1 cellular context compared by ENCODE assay signal in the genomic region with DNA sequence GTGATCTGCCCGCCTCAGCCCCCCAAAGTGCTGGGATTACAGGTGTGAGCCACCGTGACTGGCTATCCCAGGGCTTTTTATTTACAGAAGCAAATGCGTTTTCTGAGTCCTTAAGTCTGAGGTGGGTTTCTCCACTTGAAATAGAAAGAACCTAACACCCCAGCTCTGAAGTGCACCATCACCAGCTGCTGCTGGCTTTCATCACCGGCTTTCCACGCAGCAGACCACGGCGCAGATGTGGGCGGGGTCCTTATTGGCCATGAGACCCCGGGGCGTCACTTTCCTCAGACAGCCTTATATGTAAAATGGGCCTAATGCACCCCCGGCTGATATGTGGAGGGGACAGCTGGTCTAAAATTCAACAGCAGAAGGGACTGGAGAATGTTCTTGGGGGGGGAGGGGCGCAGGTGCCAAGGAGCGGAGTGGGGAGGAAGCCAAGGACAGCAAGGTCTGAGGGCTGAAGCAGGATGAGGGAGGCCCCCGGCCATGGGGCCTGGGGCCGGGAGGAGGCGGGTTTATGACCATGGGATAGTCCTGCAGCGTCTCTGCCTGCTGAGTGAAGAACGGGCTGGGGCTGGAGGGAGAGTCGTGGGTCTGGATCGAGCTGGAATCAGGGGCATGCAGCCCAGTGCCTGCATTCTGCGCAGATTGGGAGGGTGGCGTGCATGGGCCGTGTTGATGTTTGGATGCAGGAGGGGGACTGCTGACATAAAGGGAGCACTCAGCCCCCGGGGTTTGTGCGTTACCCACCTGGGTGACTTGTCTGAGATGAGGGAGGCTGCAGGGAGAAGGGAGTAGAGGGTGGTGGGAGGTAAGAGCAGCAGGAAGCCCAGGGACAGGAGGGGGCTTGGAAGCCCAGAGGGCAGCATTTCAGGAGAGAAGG.
TF ChIP-seq lines count a peak whose summit lies in the region.

No MANE protein-coding gene starts in this region.

TF ChIP-seq in IMR-90, 13 proteins besides CTCF, POLR2A, EP300 and RAD21 (continued from another document):
- TF ChIP-seq MAZ (IDR thresholded peaks at IDR 0.05; ENCODE audit: borderline replicate concordance, low read depth, low read length), result no peak
- no peak for TF ChIP-seq BHLHE40 (IDR thresholded peaks at IDR 0.05; ENCODE audit: low read depth, low read length)
- TF ChIP-seq MXI1 (IDR thresholded peaks at IDR 0.05; ENCODE audit: borderline replicate concordance, low read depth, low read length), result no peak
